Comparison of ENCODE assay signal across 8 cellular contexts in the genomic region with DNA sequence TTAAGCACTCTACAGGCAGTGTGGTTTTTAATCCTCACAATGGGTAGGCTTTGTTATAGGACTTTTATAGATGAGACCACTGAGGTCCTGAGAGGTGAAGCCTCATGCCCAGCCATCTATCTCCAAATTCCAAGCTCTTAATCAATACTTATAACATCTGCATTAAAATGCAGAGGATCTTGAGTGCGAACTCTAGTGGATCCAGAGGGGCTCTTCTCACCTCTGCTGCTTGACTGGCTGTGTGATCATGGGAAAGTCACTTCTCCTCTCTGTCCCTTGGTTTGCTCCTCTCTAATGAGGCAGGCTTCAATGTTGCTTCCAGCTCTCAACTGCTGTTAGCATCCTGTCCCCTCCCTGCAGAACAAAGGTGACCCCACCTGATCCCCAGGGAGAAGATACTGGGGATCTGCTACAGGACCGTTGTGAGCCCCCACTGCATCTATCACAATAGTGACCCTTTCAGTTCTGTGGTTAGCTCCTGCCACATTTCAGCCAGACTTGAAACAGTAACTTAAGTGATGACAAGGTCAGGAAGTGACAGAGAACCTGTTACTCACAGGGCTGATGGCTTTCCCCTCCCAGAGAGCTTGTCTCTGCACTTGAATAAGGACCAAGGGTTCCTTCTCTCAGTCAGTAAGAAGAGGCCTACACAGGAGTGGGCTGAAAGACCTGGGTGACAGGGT. TPM values are rescaled to one million over a fixed set of nuclear protein-coding genes. Genes with fewer than 3 reads are reported as not detected.
DNase-seq lines count a peak whose midpoint lies in the region; ATAC-seq, FAIRE-seq and TF ChIP-seq lines count a peak whose summit lies in the region.

No MANE protein-coding gene starts in this region.

- CTCF ChIA-PET in K562 (lab: Yijun Ruan, JAX; ENCODE audit: low intra/inter-chr PET ratio) = no interaction called here

- no peak for TF ChIP-seq EP300 in K562 (IDR thresholded peaks at IDR 0.05; ENCODE audit: low read length)

- ATAC-seq in GM19351 (IDR thresholded peaks at IDR 0.05; ENCODE audit: unreplicated experiment) (peak; percentile 42), K562 (peak; percentile 43), psoas muscle (no peak), HG02571 (IDR thresholded peaks at IDR 0.05; ENCODE audit: unreplicated experiment) (no peak)

- no peaks in the 10 kb centered on the region for H3K9me1 ChIP-seq in K562 (ENCODE audit: control insufficient read depth, insufficient read depth, low read length)

- H3K4me2 ChIP-seq in K562 (ENCODE audit: insufficient read depth, low read length) = peak overlapping the region; percentile 85

- H3K4me3 ChIP-seq in K562 = peak overlapping the region; percentile 65
- peak overlapping the region; percentile 67 for H3K4me3 ChIP-seq in psoas muscle

- TF ChIP-seq RAD21 in K562 (CRISPR knock-in tag; conservative IDR thresholded peaks at IDR 0.05 in 1 of 2, IDR thresholded peaks at IDR 0.05 in 1 of 2) = no peak; a peak in 1 of 4 replicates

- H3K27me3 ChIP-seq in K562 (ENCODE audit: control insufficient read depth in 2 of 2, insufficient read depth in 2 of 2, low read length in 2 of 2) (no peaks in the 10 kb centered on the region), psoas muscle (ENCODE audit: insufficient read depth in 3 of 3, low read length in 2 of 3) (peaks cover 0 to 32% (median 12%) of the 10 kb centered on the region in 3 donors)

- H3K36me3 ChIP-seq in K562 (ENCODE audit: control insufficient read depth, insufficient read depth, low read length) = no peaks in the 10 kb centered on the region; the same call in 2 of the 3 replicates
- no peaks in the 10 kb centered on the region for H3K36me3 ChIP-seq in psoas muscle (ENCODE audit: insufficient read depth in 1 of 2, low read depth in 1 of 2)

- WGBS in K562 (ENCODE audit: insufficient coverage, low coverage, missing lambda C conversion rate) = 41% methylated on average over 2 of the region's 2 CpGs
- 63 to 73% (median 63%) methylated on average over 2 of the region's 2 CpGs for WGBS in psoas muscle, 3 donors

- H3K9me3 ChIP-seq in K562 (replicated peaks; ENCODE audit: control insufficient read depth, insufficient read depth, low read depth, low read length) = no peaks in the 10 kb centered on the region
- no peaks in the 10 kb centered on the region for H3K9me3 ChIP-seq in psoas muscle

- intact Hi-C loops in K562 (cut with micrococcal nuclease) = loop anchor here (2.0 to 5.0 kb wide), 4 partner anchors 34 to 244 kb away; no protein-coding TSS in a partner anchor
- intact Hi-C loops in psoas muscle (cut with DNase I) = no loop called here

- TSS peak; percentile 46 for BruUV-seq in K562 (replicated peaks; lab: Mats Ljungman, UMichigan)

- H3K9ac ChIP-seq in K562 (ENCODE audit: insufficient read depth in 1 of 2, low read depth in 2 of 2, low read length in 2 of 2) = peak overlapping the region; percentile 35 to 96

- peak overlapping the region; percentile 95 for H2AFZ ChIP-seq in K562 (ENCODE audit: low read depth, low read length)

- no peak for TF ChIP-seq CTCF in K562 (IDR thresholded peaks at IDR 0.05 in 2 of 3, conservative IDR thresholded peaks at IDR 0.05 in 1 of 3; ENCODE audit: insufficient read depth in 2 of 3, low read depth in 1 of 3, low read length in 3 of 3)
- no peak for TF ChIP-seq CTCF in psoas muscle (IDR thresholded peaks at IDR 0.05)

- H3K79me2 ChIP-seq in K562 (ENCODE audit: control insufficient read depth, insufficient read depth, low read length) = peaks cover 25% of the 10 kb centered on the region

- in situ Hi-C loops in K562 (cut with MboI) = no loop called here

- DNase-seq in HT-29 (ENCODE audit: low spot score) (peak; percentile 32), K562 (ENCODE audit: extremely low read depth in 1 of 4, low spot score in 3 of 4) (peak in 2 of 4 experiments; percentile 39 to 62), psoas muscle (no peak), NCI-H2196 treated with DMSO at 0.1 percent for 48 hours (lab: John Stamatoyannopoulos, UW; ENCODE audit: unreplicated experiment) (no peak), germinal center (ENCODE audit: low spot score) (no peak), mesenteric fat pad (ENCODE audit: low spot score) (no peak)

- H4K20me1 ChIP-seq in K562 (replicated peaks; ENCODE audit: control insufficient read depth, insufficient read depth, low read length) = no peaks in the 10 kb centered on the region

- POLR2A ChIA-PET in K562 (lab: Yijun Ruan, JAX) = interaction anchor here (0.6 to 2.0 kb wide), 5 partner anchors 12 to 78 kb away, joined by 3 to 8 read pairs (median 4); no protein-coding TSS in a partner anchor

- H3K27ac ChIP-seq in K562 (ENCODE audit: extremely low read depth, low read depth, low read length) (no peak overlapping the region), psoas muscle (no peak overlapping the region)

- peaks cover 16 to 21% of the 10 kb centered on the region in 2 experiments; a peak in 4 of 5 replicates for H3K4me1 ChIP-seq in K562 (replicated peaks in 1 of 2; ENCODE audit: control insufficient read depth in 2 of 2, insufficient read depth in 2 of 2, low read length in 2 of 2)
- H3K4me1 ChIP-seq in psoas muscle = no peaks in the 10 kb centered on the region

- peak; percentile 79 for FAIRE-seq in K562 (lab: Jason Lieb, UNC)

- no peak for TF ChIP-seq POLR2A in K562 (conservative IDR thresholded peaks at IDR 0.05)

TF ChIP-seq in K562, 482 proteins besides CTCF, POLR2A, EP300 and RAD21 (continues in another document):
- TF ChIP-seq FOXA1 (IDR thresholded peaks at IDR 0.05; ENCODE audit: borderline replicate concordance) = no peak
- TF ChIP-seq CCNT2 (IDR thresholded peaks at IDR 0.05; ENCODE audit: borderline replicate concordance, extremely low read depth, insufficient read length, low read depth, low read length) = no peak
- no peak for TF ChIP-seq ZNF274 (IDR thresholded peaks at IDR 0.05; ENCODE audit: borderline replicate concordance, low read depth, low read length)
- TF ChIP-seq SIN3B (IDR thresholded peaks at IDR 0.05; ENCODE audit: low read depth) = no peak
- peak in 1 of 2 experiments; percentile 12; a peak in 1 of 4 replicates for TF ChIP-seq RCOR1 (IDR thresholded peaks at IDR 0.05; ENCODE audit: borderline replicate concordance in 1 of 2, low read depth in 2 of 2, low read length in 2 of 2)
- no peak for TF ChIP-seq ELF4 (CRISPR knock-in tag; IDR thresholded peaks at IDR 0.05)
- no peak for TF ChIP-seq ZNF253 (CRISPR knock-in tag; conservative IDR thresholded peaks at IDR 0.05)
- TF ChIP-seq GABPB2 (CRISPR knock-in tag; conservative IDR thresholded peaks at IDR 0.05) = no peak
- TF ChIP-seq, protein P1, sequence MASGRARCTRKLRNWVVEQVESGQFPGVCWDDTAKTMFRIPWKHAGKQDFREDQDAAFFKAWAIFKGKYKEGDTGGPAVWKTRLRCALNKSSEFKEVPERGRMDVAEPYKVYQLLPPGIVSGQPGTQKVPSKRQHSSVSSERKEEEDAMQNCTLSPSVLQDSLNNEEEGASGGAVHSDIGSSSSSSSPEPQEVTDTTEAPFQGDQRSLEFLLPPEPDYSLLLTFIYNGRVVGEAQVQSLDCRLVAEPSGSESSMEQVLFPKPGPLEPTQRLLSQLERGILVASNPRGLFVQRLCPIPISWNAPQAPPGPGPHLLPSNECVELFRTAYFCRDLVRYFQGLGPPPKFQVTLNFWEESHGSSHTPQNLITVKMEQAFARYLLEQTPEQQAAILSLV (tag; IDR thresholded peaks at IDR 0.05) = no peak
- TF ChIP-seq ELF2 (CRISPR knock-in tag; IDR thresholded peaks at IDR 0.05) = peak; percentile 35; the same call in 1 of the 2 replicates
- TF ChIP-seq PHB (CRISPR knock-in tag; IDR thresholded peaks at IDR 0.05) = no peak
- TF ChIP-seq ZBTB8A (IDR thresholded peaks at IDR 0.05; ENCODE audit: partially characterized antibody) = no peak
- no peak for TF ChIP-seq CCAR2 (IDR thresholded peaks at IDR 0.05; ENCODE audit: low read depth, low read length)
- TF ChIP-seq KLF1 (tag; IDR thresholded peaks at IDR 0.05) = no peak
- TF ChIP-seq NBN (IDR thresholded peaks at IDR 0.05; ENCODE audit: low read depth) = no peak
- peak; percentile 41; the same call in 1 of the 2 replicates for TF ChIP-seq ZEB2 (IDR thresholded peaks at IDR 0.05)
- TF ChIP-seq, protein P2, sequence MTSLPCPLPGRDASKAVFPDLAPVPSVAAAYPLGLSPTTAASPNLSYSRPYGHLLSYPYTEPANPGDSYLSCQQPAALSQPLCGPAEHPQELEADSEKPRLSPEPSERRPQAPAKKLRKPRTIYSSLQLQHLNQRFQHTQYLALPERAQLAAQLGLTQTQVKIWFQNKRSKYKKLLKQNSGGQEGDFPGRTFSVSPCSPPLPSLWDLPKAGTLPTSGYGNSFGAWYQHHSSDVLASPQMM (CRISPR knock-in tag; IDR thresholded peaks at IDR 0.05) = no peak
- TF ChIP-seq ZC3H8 (IDR thresholded peaks at IDR 0.05) = no peak

RNA-seq across cellular contexts. Expression of a gene that starts 1.3 kb away (rescaled TPM):
- total RNA-seq in HT-29 (2014; rRNA removed; shearing (Covaris generic)) = 44.5 and 56.0 TPM in 2 replicates
- total RNA-seq in K562 (2011; cell fraction: chromatin; rRNA removed; ENCODE audit: low replicate concordance) = 18.7 and 19.9 TPM in 2 replicates
- 25.3 and 28.2 TPM in 2 replicates for total RNA-seq in K562 (2011; cell fraction: nucleolus; rRNA removed)
- 18.4 and 21.5 TPM in 2 replicates for total RNA-seq in K562 (2011; cell fraction: nucleoplasm; rRNA removed)
- total RNA-seq in K562 (2014; rRNA removed) (28.0 and 29.3 TPM in 2 replicates), K562 (2014; rRNA removed; fragmentation: Illumina TruSeq; extraction: Trizol) (22.7 and 25.0 TPM in 2 replicates), K562 (2015; rRNA removed; fragmentation: Illumina TruSeq; extraction: Trizol) (33.1 and 38.0 TPM in 2 replicates), K562 (2021) (20.9 and 24.4 TPM in 2 replicates), psoas muscle (not detected), mesenteric fat pad (1.7 TPM)
- polyA plus RNA-seq in K562 (2011; rRNA removed) (17.5 and 17.8 TPM in 2 replicates), K562 (2014; fragmentation: Illumina TruSeq; extraction: Trizol) (18.8 and 24.2 TPM in 2 replicates), K562 (2014; fragmentation: Nextera tagmentation; extraction: Ambion mirVana) (1 to 10 TPM; 4.9 to 6.8 TPM), K562 (2014; rRNA removed) (16.6 and 27.7 TPM in 2 replicates), psoas muscle (under 1 TPM in 2 of 3 donors, not detected in 1; 0.01 to 0.04 TPM)
- 12.9 and 18.4 TPM in 2 replicates for polyA plus RNA-seq in K562 (2011; cell fraction: cytosol; rRNA removed)
- polyA plus RNA-seq in K562 (2011; cell fraction: nucleus; rRNA removed) = 8.3 and 8.7 TPM in 2 replicates
- 20.3 and 44.3 TPM in 2 replicates for polyA plus RNA-seq in K562 (2012)
- polyA minus RNA-seq in K562 (2011; rRNA and poly(A)+ RNA removed) = 27.3 and 31.1 TPM in 2 replicates
- 15.9 and 19.0 TPM in 2 replicates for polyA minus RNA-seq in K562 (2011; cell fraction: cytosol; rRNA and poly(A)+ RNA removed)
- 11.8 and 13.1 TPM in 2 replicates for polyA minus RNA-seq in K562 (2011; cell fraction: nucleus; rRNA and poly(A)+ RNA removed)

Comparison
In these comparisons a context has a peak if more than half of its experiments do, and no peak if none do; other contexts are left out.
1. ATAC-seq: peak in GM19351 (single experiment) and K562 (single experiment); none in psoas muscle (0 of 4) and HG02571 (single experiment).